22 cellular contexts compared by ENCODE assay signal in genomic region chr5:76742586-76742985, GRCh38. TPM values are rescaled to one million over a fixed set of nuclear protein-coding genes. Genes with fewer than 3 reads are reported as not detected.
A peak's percentile ranks its signal among the peaks of the same experiment; 100 is the strongest.
DNase-seq lines count a peak whose midpoint lies in the region; ATAC-seq, FAIRE-seq and TF ChIP-seq lines count a peak whose summit lies in the region.
"Had no signal": no experiment of that assay in that cellular context is flagged by ENCODE, and none has a peak within 500 bp of the region (broad histone marks: within the 10 kb centered on the region; RNA-seq: fewer than 3 reads in every experiment).

No MANE protein-coding gene starts in this region.

- H3K14ac ChIP-seq in neuronal stem cell (ENCODE audit: low read length) = no peak overlapping the region

- H3K27ac ChIP-seq in GM23248 (no peak overlapping the region), K562 (ENCODE audit: extremely low read depth, low read depth, low read length) (no peak overlapping the region), hepatocyte (peak overlapping the region; percentile 23), neuronal stem cell (replicated peaks; ENCODE audit: low read length) (no peak overlapping the region)
- H3K27ac ChIP-seq: ascending aorta, parathyroid adenoma, suprapubic skin had no signal

- no peaks in the 10 kb centered on the region for H3K79me2 ChIP-seq in GM23248 (ENCODE audit: insufficient read depth)
- no peaks in the 10 kb centered on the region for H3K79me2 ChIP-seq in K562 (ENCODE audit: control insufficient read depth, insufficient read depth, low read length)
- no peaks in the 10 kb centered on the region for H3K79me2 ChIP-seq in hepatocyte
- H3K79me2 ChIP-seq: parathyroid adenoma had no signal

- peaks cover 4% of the 10 kb centered on the region; the same call in 1 of the 2 replicates for H3K4me1 ChIP-seq in GM23248 (ENCODE audit: insufficient read depth)
- H3K4me1 ChIP-seq in K562 (replicated peaks in 1 of 2; ENCODE audit: control insufficient read depth in 2 of 2, insufficient read depth in 2 of 2, low read length in 2 of 2) = peaks cover 6 to 17% of the 10 kb centered on the region in 2 experiments; a peak in 3 of 5 replicates
- no peaks in the 10 kb centered on the region for H3K4me1 ChIP-seq in hepatocyte (ENCODE audit: insufficient read depth)
- no peaks in the 10 kb centered on the region for H3K4me1 ChIP-seq in neuronal stem cell (ENCODE audit: control insufficient read depth in 2 of 2, insufficient read depth in 1 of 2, low read depth in 1 of 2, low read length in 2 of 2)
- H3K4me1 ChIP-seq: ascending aorta, parathyroid adenoma, suprapubic skin had no signal

- POLR2A ChIA-PET in K562 (lab: Yijun Ruan, JAX) = interaction anchor here (0.7 kb wide), 1 partner anchor 12 kb away, joined by 3 read pairs; no protein-coding TSS in a partner anchor

- no peaks in the 10 kb centered on the region for H3K79me1 ChIP-seq in neuronal stem cell (ENCODE audit: low read depth, low read length)

- no peak overlapping the region for H2BK15ac ChIP-seq in neuronal stem cell (ENCODE audit: low read length)

- H3K9me2 ChIP-seq in GM23248 (ENCODE audit: insufficient read depth) (no peaks in the 10 kb centered on the region), hepatocyte (replicated peaks; ENCODE audit: insufficient read depth) (no peaks in the 10 kb centered on the region)

- H3K9ac ChIP-seq in GM23248 (no peak overlapping the region), K562 (ENCODE audit: insufficient read depth in 1 of 2, low read depth in 2 of 2, low read length in 2 of 2) (no peak overlapping the region), neuronal stem cell (ENCODE audit: low read depth, low read length, poor library complexity) (no peak overlapping the region)
- H3K9ac ChIP-seq: parathyroid adenoma had no signal

- no peak overlapping the region for H2BK120ac ChIP-seq in neuronal stem cell (ENCODE audit: low read depth, low read length)

- in situ Hi-C loops in GM23248 (cut with MboI) = no loop called here
- in situ Hi-C loops in K562 (cut with MboI) = no loop called here

- no peak overlapping the region for H4K91ac ChIP-seq in neuronal stem cell (ENCODE audit: low read depth, low read length, poor library complexity)

- no peak for TF ChIP-seq POLR2A in K562 (conservative IDR thresholded peaks at IDR 0.05)

- H3K4ac ChIP-seq in neuronal stem cell (ENCODE audit: low read length) = no peak overlapping the region

- H3K23ac ChIP-seq in neuronal stem cell (ENCODE audit: low read depth, low read length, poor library complexity) = no peak overlapping the region

- no peak overlapping the region for H2BK12ac ChIP-seq in neuronal stem cell (ENCODE audit: low read length)

- H3K4me2 ChIP-seq in GM23248 (ENCODE audit: unreplicated experiment) (no peak overlapping the region), K562 (ENCODE audit: insufficient read depth, low read length) (no peak overlapping the region), hepatocyte (no peak overlapping the region), neuronal stem cell (ENCODE audit: insufficient read depth, low read length, poor library complexity, severe bottlenecking) (no peak overlapping the region)

- intact Hi-C loops in K562 (cut with micrococcal nuclease) (no loop called here), Right ventricle myocardium inferior (cut with DNase I) (no loop called here)

- no peak overlapping the region for H2AFZ ChIP-seq in GM23248
- peak overlapping the region; percentile 9 for H2AFZ ChIP-seq in K562 (ENCODE audit: low read depth, low read length)
- H2AFZ ChIP-seq in hepatocyte = no peak overlapping the region
- no peak overlapping the region for H2AFZ ChIP-seq in neuronal stem cell (ENCODE audit: low read length)
- H2AFZ ChIP-seq: parathyroid adenoma had no signal

- FAIRE-seq in K562 (lab: Jason Lieb, UNC) = no peak
- FAIRE-seq: GM12878 had no signal

- peaks cover 14% of the 10 kb centered on the region; the same call in 1 of the 2 replicates for H3F3A ChIP-seq in GM23248 (ENCODE audit: insufficient read depth)

- H3K9me1 ChIP-seq in K562 (ENCODE audit: control insufficient read depth, insufficient read depth, low read length) = no peaks in the 10 kb centered on the region

- H3K36me3 ChIP-seq in GM23248 (ENCODE audit: low read depth) (no peaks in the 10 kb centered on the region), K562 (ENCODE audit: control insufficient read depth, insufficient read depth, low read length) (no peaks in the 10 kb centered on the region), hepatocyte (replicated peaks; ENCODE audit: insufficient read depth, low read depth) (no peaks in the 10 kb centered on the region), neuronal stem cell (replicated peaks in 1 of 2; ENCODE audit: control insufficient read depth in 2 of 2, insufficient read depth in 2 of 2, low read length in 2 of 2) (no peaks in the 10 kb centered on the region)
- H3K36me3 ChIP-seq: ascending aorta, suprapubic skin had no signal

- no peak for TF ChIP-seq EP300 in K562 (IDR thresholded peaks at IDR 0.05; ENCODE audit: low read length)

- ATAC-seq in K562 (no peak), Right ventricle myocardium inferior (no peak)
- ATAC-seq: esophagus mucosa, GM12878, left lobe of liver had no signal

- no peak for TF ChIP-seq RAD21 in K562 (CRISPR knock-in tag; conservative IDR thresholded peaks at IDR 0.05 in 1 of 2, IDR thresholded peaks at IDR 0.05 in 1 of 2)

- no TSS peak for BruUV-seq in K562 (replicated peaks; lab: Mats Ljungman, UMichigan)

- TF ChIP-seq CTCF in K562 (IDR thresholded peaks at IDR 0.05 in 2 of 3, conservative IDR thresholded peaks at IDR 0.05 in 1 of 3; ENCODE audit: insufficient read depth in 2 of 3, low read depth in 1 of 3, low read length in 3 of 3) = no peak
- TF ChIP-seq CTCF in hepatocyte (IDR thresholded peaks at IDR 0.05; ENCODE audit: poor library complexity) = no peak

- 54% methylated on average over 4 of the region's 4 CpGs for WGBS in GM23248 (ENCODE audit: low coverage in 1 of 2, low lambda C conversion rate in 2 of 2, missing lambda C conversion rate in 2 of 2), 2 experiments
- WGBS in K562 (ENCODE audit: insufficient coverage, low coverage, missing lambda C conversion rate) = 22% methylated on average over 4 of the region's 4 CpGs
- 73% methylated on average over 4 of the region's 4 CpGs for WGBS in hepatocyte (ENCODE audit: low lambda C conversion rate, missing lambda C conversion rate)
- no CpG with 5 or more reads among the region's 4 CpGs for WGBS in neuronal stem cell (ENCODE audit: extremely low coverage in 2 of 2, insufficient read length in 2 of 2, insufficient replicate concordance in 1 of 2), 2 donors

- H4K8ac ChIP-seq in neuronal stem cell (ENCODE audit: low read depth, low read length) = no peak overlapping the region

- H3K27me3 ChIP-seq in GM23248 (replicated peaks; ENCODE audit: insufficient read depth) = no peaks in the 10 kb centered on the region
- H3K27me3 ChIP-seq in K562 (ENCODE audit: control insufficient read depth in 2 of 2, insufficient read depth in 2 of 2, low read length in 2 of 2) = no peaks in the 10 kb centered on the region
- no peaks in the 10 kb centered on the region for H3K27me3 ChIP-seq in hepatocyte
- H3K27me3 ChIP-seq in neuronal stem cell (ENCODE audit: control insufficient read depth in 3 of 3, insufficient read depth in 3 of 3, low read depth in 1 of 3, low read length in 3 of 3) = no peaks in the 10 kb centered on the region
- H3K27me3 ChIP-seq: ascending aorta, suprapubic skin had no signal

- H3K9me3 ChIP-seq in GM23248 (ENCODE audit: low read depth) (no peaks in the 10 kb centered on the region), K562 (replicated peaks; ENCODE audit: control insufficient read depth, insufficient read depth, low read depth, low read length) (no peaks in the 10 kb centered on the region), hepatocyte (ENCODE audit: low read depth) (no peaks in the 10 kb centered on the region), neuronal stem cell (replicated peaks in 1 of 2; ENCODE audit: control insufficient read depth in 2 of 2, insufficient read depth in 1 of 2, low read depth in 1 of 2, low read length in 2 of 2) (no peaks in the 10 kb centered on the region)
- H3K9me3 ChIP-seq: ascending aorta, Caco-2, suprapubic skin had no signal

- peak; percentile 33 for DNase-seq in AG08395 (ENCODE audit: low spot score)
- peak; percentile 70 for DNase-seq in GM23248
- DNase-seq in K562 (ENCODE audit: extremely low read depth in 1 of 4, low spot score in 3 of 4) = no peak
- DNase-seq in hepatocyte (ENCODE audit: low spot score) = no peak
- DNase-seq in neuronal stem cell (ENCODE audit: low spot score) = no peak
- DNase-seq in Right ventricle myocardium inferior (ENCODE audit: missing footprints) = no peak
- no peak for DNase-seq in activated gamma-delta T cell treated with Interleukin-2 at 50 U/mL for 16 hours
- no peak for DNase-seq in Kasumi-1 (lab: John Stamatoyannopoulos, UW)
- DNase-seq: activated B cell treated with CpG ODN at 0.5 μM for 24 hours; activated gamma-delta T cell; Caco-2; NCI-H2107; NCI-H524 treated with DMSO at 0.1 percent for 48 hours; SIG-M5; stimulated activated CD4-positive, alpha-beta T cell treated with anti-CD3 and anti-CD28 coated beads, Interleukin-4, amount 100 ng/mL, for 24 hours had no signal

- H2BK5ac ChIP-seq in neuronal stem cell (ENCODE audit: low read length) = no peak overlapping the region

- CTCF ChIA-PET in K562 (lab: Yijun Ruan, JAX; ENCODE audit: low intra/inter-chr PET ratio) = no interaction called here

- no peak overlapping the region for H2AK5ac ChIP-seq in neuronal stem cell (ENCODE audit: low read depth, low read length)

- no peak overlapping the region for H3K4me3 ChIP-seq in GM23248
- H3K4me3 ChIP-seq in K562 = no peak overlapping the region
- no peak overlapping the region for H3K4me3 ChIP-seq in hepatocyte
- no peak overlapping the region for H3K4me3 ChIP-seq in neuronal stem cell (ENCODE audit: low read length in 2 of 2)
- H3K4me3 ChIP-seq: ascending aorta, GM12878, skin epidermis, suprapubic skin had no signal

- no peak overlapping the region for H3K18ac ChIP-seq in neuronal stem cell (ENCODE audit: low read length)

- H4K20me1 ChIP-seq in GM23248 (ENCODE audit: insufficient read depth) (no peaks in the 10 kb centered on the region), K562 (replicated peaks; ENCODE audit: control insufficient read depth, insufficient read depth, low read length) (no peaks in the 10 kb centered on the region), hepatocyte (ENCODE audit: insufficient read depth, poor library complexity, severe bottlenecking) (no peaks in the 10 kb centered on the region)

RNA-seq across cellular contexts. Expression of gene F2R, which starts 26.7 kb away (rescaled TPM):
- 3.7 and 5.3 TPM in 2 replicates for total RNA-seq in GM23248 (2014; rRNA removed; shearing (Covaris generic))
- polyA plus RNA-seq in GM23248 (2016; fragmentation: Nextera tagmentation; extraction: Ambion mirVana) = 4.4 and 4.6 TPM in 2 replicates
- 26.4 and 32.1 TPM in 2 replicates for total RNA-seq in K562 (2011; cell fraction: chromatin; rRNA removed; ENCODE audit: low replicate concordance)
- 29.2 and 33.2 TPM in 2 replicates for total RNA-seq in K562 (2011; cell fraction: nucleolus; rRNA removed)
- 46.1 and 60.1 TPM in 2 replicates for total RNA-seq in K562 (2011; cell fraction: nucleoplasm; rRNA removed)
- 11.2 and 13.7 TPM in 2 replicates for total RNA-seq in K562 (2014; rRNA removed)
- 15.1 and 15.2 TPM in 2 replicates for total RNA-seq in K562 (2014; rRNA removed; fragmentation: Illumina TruSeq; extraction: Trizol)
- total RNA-seq in K562 (2015; rRNA removed; fragmentation: Illumina TruSeq; extraction: Trizol) = 10.5 and 11.1 TPM in 2 replicates
- total RNA-seq in K562 (2021) = 14.7 and 15.3 TPM in 2 replicates
- 34.7 and 56.5 TPM in 2 replicates for polyA plus RNA-seq in K562 (2011; rRNA removed)
- 39.1 and 73.9 TPM in 2 replicates for polyA plus RNA-seq in K562 (2011; cell fraction: cytosol; rRNA removed)
- polyA plus RNA-seq in K562 (2011; cell fraction: nucleus; rRNA removed) = 11.1 and 24.1 TPM in 2 replicates
- polyA plus RNA-seq in K562 (2012) = 10.9 and 11.1 TPM in 2 replicates
- 19.1 and 19.8 TPM in 2 replicates for polyA plus RNA-seq in K562 (2014; fragmentation: Illumina TruSeq; extraction: Trizol)
- polyA plus RNA-seq in K562 (2014; fragmentation: Nextera tagmentation; extraction: Ambion mirVana) = 1 to 10 TPM; 4.0 to 4.9 TPM
- 17.1 and 18.5 TPM in 2 replicates for polyA plus RNA-seq in K562 (2014; rRNA removed)
- polyA minus RNA-seq in K562 (2011; rRNA and poly(A)+ RNA removed) = 35.4 and 55.1 TPM in 2 replicates
- polyA minus RNA-seq in K562 (2011; cell fraction: cytosol; rRNA and poly(A)+ RNA removed) = 13.9 and 23.1 TPM in 2 replicates
- 8.1 and 19.8 TPM in 2 replicates for polyA minus RNA-seq in K562 (2011; cell fraction: nucleus; rRNA and poly(A)+ RNA removed)
- total RNA-seq in hepatocyte = 48.1 and 48.9 TPM in 2 replicates
- 27.1 and 33.5 TPM in 2 replicates for polyA plus RNA-seq in hepatocyte
- 52.3 TPM for polyA plus RNA-seq in neuronal stem cell (2013, experiment 1 of 2)
- polyA plus RNA-seq in neuronal stem cell (2013, experiment 2 of 2) = 53.7 TPM
- total RNA-seq in Right ventricle myocardium inferior = 5.7 TPM

Comparison
In these comparisons a context has a peak if more than half of its experiments do, and no peak if none do; other contexts are left out.
1. DNase-seq: peak in AG08395 (single experiment) and GM23248 (single experiment); none in K562 (0 of 4), hepatocyte (single experiment), neuronal stem cell (single experiment), Right ventricle myocardium inferior (single experiment), activated gamma-delta T cell treated with Interleukin-2 at 50 U/mL for 16 hours (single experiment) and Kasumi-1 (0 of 2).